14 cellular contexts compared by ENCODE assay signal in the genomic region with DNA sequence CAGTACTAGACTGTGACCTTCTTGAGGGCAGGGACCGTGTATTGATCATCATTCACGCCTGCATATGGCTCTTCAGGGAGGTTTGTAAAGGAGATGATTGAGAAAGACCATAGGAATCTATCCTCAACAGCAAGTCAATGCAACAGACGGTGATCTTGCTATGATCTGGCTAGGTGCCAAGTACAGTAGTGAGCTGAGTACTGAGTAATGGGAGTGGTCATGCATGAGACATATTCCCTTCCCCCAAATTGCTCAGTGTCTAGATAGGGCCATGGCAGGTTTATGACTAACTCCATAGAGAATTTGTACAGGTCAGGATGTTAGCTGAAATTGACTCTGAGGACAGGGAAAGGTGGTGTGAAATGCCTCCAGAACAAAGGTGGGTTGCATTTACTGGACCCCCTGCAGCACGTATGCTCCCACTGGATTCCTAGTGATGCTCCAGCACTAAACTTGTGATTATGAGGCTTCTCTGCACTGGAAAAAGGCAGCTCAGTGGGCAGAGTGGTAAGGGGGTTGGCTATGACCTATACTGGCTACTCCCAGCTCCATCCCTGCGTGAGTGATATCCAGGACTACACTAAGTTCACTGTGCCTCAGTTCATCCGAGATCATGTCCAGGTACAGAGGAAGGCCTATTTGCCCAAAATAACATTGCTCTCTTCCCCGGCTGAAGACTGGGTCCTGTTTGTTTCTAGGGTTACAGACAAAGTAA. TPM values are rescaled to one million over a fixed set of nuclear protein-coding genes. Genes with fewer than 3 reads are reported as not detected.
DNase-seq lines count a peak whose midpoint lies in the region; ATAC-seq and TF ChIP-seq lines count a peak whose summit lies in the region.
"Had no signal": no experiment of that assay in that cellular context is flagged by ENCODE, and none has a peak within 500 bp of the region (broad histone marks: within the 10 kb centered on the region; RNA-seq: fewer than 3 reads in every experiment).

No MANE protein-coding gene starts in this region.

- ATAC-seq in GM21515 (IDR thresholded peaks at IDR 0.05; ENCODE audit: unreplicated experiment) = no peak
- ATAC-seq: natural killer cell treated with Interleukin-12 subunit alpha and Interleukin-12 subunit beta and Interleukin-15 and Interleukin-18, amount 100 ng/mL, for 72 hours had no signal

- no peak for TF ChIP-seq CTCF in esophagus muscularis mucosa (IDR thresholded peaks at IDR 0.05)

- intact Hi-C loops in esophagus muscularis mucosa (cut with DNase I) = no loop called here

- no peak for TF ChIP-seq EP300 in esophagus muscularis mucosa (IDR thresholded peaks at IDR 0.05)

- H3K4me3 ChIP-seq in esophagus muscularis mucosa = no peak overlapping the region
- H3K4me3 ChIP-seq: Peyer's patch had no signal

- no peaks in the 10 kb centered on the region for H3K4me1 ChIP-seq in esophagus muscularis mucosa
- H3K4me1 ChIP-seq: Peyer's patch had no signal

- 58% methylated on average over 7 of the region's 7 CpGs for WGBS in esophagus muscularis mucosa

- peaks cover 0 to 18% (median 0%) of the 10 kb centered on the region in 4 donors for H3K27me3 ChIP-seq in esophagus muscularis mucosa
- H3K27me3 ChIP-seq: Peyer's patch had no signal

- no peak for TF ChIP-seq POLR2A in esophagus muscularis mucosa (IDR thresholded peaks at IDR 0.05; ENCODE audit: low read depth)

- no peaks in the 10 kb centered on the region for H3K9me3 ChIP-seq in esophagus muscularis mucosa
- H3K9me3 ChIP-seq: Peyer's patch had no signal

- no peak overlapping the region for H3K27ac ChIP-seq in esophagus muscularis mucosa (replicated peaks in 1 of 4)
- H3K27ac ChIP-seq: Peyer's patch had no signal

- DNase-seq in DMS 273 (lab: John Stamatoyannopoulos, UW; ENCODE audit: unreplicated experiment) (peak; percentile 89), LHCN-M2 (ENCODE audit: low read depth) (peak; percentile 92), T1000 (lab: John Stamatoyannopoulos, UW) (peak; percentile 41), glomerular visceral epithelial cell (ENCODE audit: extremely low spot score) (peak; percentile 95), putamen (ENCODE audit: low spot score) (no peak), esophagus muscularis mucosa (ENCODE audit: extremely low spot score) (no peak), ecto neural progenitor cell (ENCODE audit: low spot score) (no peak)
- DNase-seq: activated CD4-positive, CD25-positive, alpha-beta regulatory T cell treated with anti-CD3 and anti-CD28 coated beads, Interleukin-2, amount 50 U/mL, for 72 hours; activated naive CD4-positive, alpha-beta T cell treated with anti-CD3 and anti-CD28 coated beads for 36 hours; effector CD4-positive, alpha-beta T cell; Peyer's patch; stimulated activated naive CD4-positive, alpha-beta T cell treated with Interleukin-2 at 50 U/mL for 16 hours had no signal

- H3K36me3 ChIP-seq in esophagus muscularis mucosa = no peaks in the 10 kb centered on the region
- H3K36me3 ChIP-seq: Peyer's patch had no signal

RNA-seq across cellular contexts. Expression of a gene that starts 37.2 kb away (rescaled TPM):
- total RNA-seq in LHCN-M2 (2014; rRNA removed) = 12.9 and 18.9 TPM in 2 replicates
- polyA plus RNA-seq in LHCN-M2 (2012) = 17.8 TPM
- under 1 TPM in 2 of 4 donors, not detected in 2; under 0.01 TPM for total RNA-seq in esophagus muscularis mucosa
- total RNA-seq: activated naive CD4-positive, alpha-beta T cell treated with anti-CD3 and anti-CD28 coated beads for 36 hours; natural killer cell treated with Interleukin-12 subunit alpha and Interleukin-12 subunit beta and Interleukin-15 and Interleukin-18, amount 100 ng/mL, for 72 hours had no signal

Comparison
In these comparisons a context has a peak if more than half of its experiments do, and no peak if none do; other contexts are left out.
1. DNase-seq: peak in DMS 273 (single experiment), LHCN-M2 (single experiment), T1000 (single experiment) and glomerular visceral epithelial cell (single experiment); none in putamen (single experiment), esophagus muscularis mucosa (single experiment) and ecto neural progenitor cell (single experiment).
2. RNA of a gene that starts 37.2 kb away (total RNA-seq): 12.9 to 18.9 TPM in LHCN-M2; under 0.01 TPM in esophagus muscularis mucosa; every median in the first group is over 10 times any median in the second.